ENCODE assay signal across 8 cellular contexts in the genomic region with DNA sequence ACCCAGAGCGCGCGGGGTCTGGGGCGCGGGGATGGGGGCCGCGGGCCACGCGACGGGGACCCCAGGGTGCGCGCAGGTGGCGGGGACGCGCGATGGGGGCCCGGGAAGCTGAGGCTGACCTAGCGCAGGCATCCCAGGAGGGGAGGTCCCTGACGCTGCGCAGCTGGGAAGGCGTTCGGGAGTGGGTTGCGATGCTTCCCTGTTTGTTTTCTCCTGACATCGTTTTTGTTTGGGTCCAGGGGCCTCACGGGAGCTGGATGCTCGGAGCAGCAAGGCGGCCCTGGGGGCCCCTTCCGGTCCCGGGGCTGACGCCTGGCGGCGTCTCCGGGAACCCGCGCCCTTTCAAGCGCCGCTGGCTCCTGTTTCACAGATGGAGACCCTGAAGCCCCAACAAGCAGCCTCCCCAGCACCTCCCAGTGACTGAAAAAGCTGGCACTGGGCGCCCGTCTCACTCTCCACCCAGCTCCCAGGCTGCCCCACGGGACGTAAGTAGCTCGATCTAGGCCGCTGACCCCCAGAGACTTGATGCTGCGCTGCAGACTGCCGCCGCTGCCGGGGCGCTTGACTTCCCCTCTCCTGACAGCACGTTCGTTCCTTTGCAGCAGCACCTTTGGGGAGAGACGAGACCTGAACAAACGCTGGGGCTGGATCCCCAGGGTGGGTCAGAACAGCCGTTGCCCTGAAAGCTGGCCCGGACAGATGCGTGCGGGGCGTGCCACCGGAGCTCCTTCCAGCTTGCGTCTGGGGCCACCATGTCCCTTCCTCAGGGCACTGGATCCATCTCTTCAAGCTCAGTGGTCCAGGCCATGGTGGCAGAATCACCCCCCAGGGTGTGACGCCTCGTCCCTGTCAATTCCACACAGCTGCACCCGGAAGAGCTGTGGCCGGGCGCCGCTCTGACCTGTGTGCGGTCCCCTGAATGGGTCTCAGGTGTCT. TPM values are rescaled to one million over a fixed set of nuclear protein-coding genes. Genes with fewer than 3 reads are reported as not detected.
DNase-seq lines count a peak whose midpoint lies in the region; ATAC-seq and TF ChIP-seq lines count a peak whose summit lies in the region.

No MANE protein-coding gene starts in this region.

- peak overlapping the region; percentile 88 for H3K4me2 ChIP-seq in hepatocyte

- no peaks in the 10 kb centered on the region for H4K20me1 ChIP-seq in hepatocyte (ENCODE audit: insufficient read depth, poor library complexity, severe bottlenecking)

- TF ChIP-seq CTCF in hepatocyte (IDR thresholded peaks at IDR 0.05; ENCODE audit: poor library complexity): no peak

- peak overlapping the region; percentile 44 for H3K27ac ChIP-seq in hepatocyte

- no peaks in the 10 kb centered on the region for H3K9me2 ChIP-seq in hepatocyte (replicated peaks; ENCODE audit: insufficient read depth)

- H3K4me3 ChIP-seq in hepatocyte: peak overlapping the region; percentile 93
- peak overlapping the region; percentile 67 for H3K4me3 ChIP-seq in skeletal muscle cell (ENCODE audit: low read depth, low read length)

- no peaks in the 10 kb centered on the region for H3K79me2 ChIP-seq in hepatocyte

- H3K9me3 ChIP-seq in hepatocyte (ENCODE audit: low read depth): no peaks in the 10 kb centered on the region

- WGBS in hepatocyte (ENCODE audit: low lambda C conversion rate, missing lambda C conversion rate): 21% methylated on average over 51 of the region's 66 CpGs

- peaks cover 6% of the 10 kb centered on the region for H3K4me1 ChIP-seq in hepatocyte (ENCODE audit: insufficient read depth)

- H2AFZ ChIP-seq in hepatocyte: peak overlapping the region; percentile 89

- H3K36me3 ChIP-seq in hepatocyte (replicated peaks; ENCODE audit: insufficient read depth, low read depth): no peaks in the 10 kb centered on the region

- DNase-seq in CMK (ENCODE audit: low read depth) (peak; percentile 20), SKM-1 (lab: John Stamatoyannopoulos, UW; ENCODE audit: unreplicated experiment) (peak; percentile 4), amniotic epithelial cell (ENCODE audit: low read depth) (peak; percentile 37), hepatocyte (ENCODE audit: low spot score) (peak; percentile 77), skeletal muscle cell (ENCODE audit: low read depth) (no peak), NK-92 (lab: John Stamatoyannopoulos, UW; ENCODE audit: unreplicated experiment) (no peak)

- H3K27me3 ChIP-seq in hepatocyte: no peaks in the 10 kb centered on the region

- ATAC-seq in GM19438 (IDR thresholded peaks at IDR 0.05; ENCODE audit: low read depth, unreplicated experiment) (peak; percentile 56), HG03521 (IDR thresholded peaks at IDR 0.05; ENCODE audit: unreplicated experiment) (peak; percentile 19)

RNA-seq across cellular contexts. Expression of a gene that starts 0.6 kb away (rescaled TPM):
- total RNA-seq in hepatocyte: 13.4 and 14.9 TPM in 2 replicates
- 13.3 and 13.4 TPM in 2 replicates for polyA plus RNA-seq in hepatocyte

RNA-seq across cellular contexts. Expression of a gene that starts 33.8 kb away (rescaled TPM):
- total RNA-seq in hepatocyte: 22.2 and 24.9 TPM in 2 replicates
- 27.5 and 27.7 TPM in 2 replicates for polyA plus RNA-seq in hepatocyte

RNA-seq across cellular contexts. Expression of a gene that starts 42.0 kb away (rescaled TPM):
- total RNA-seq in hepatocyte: 9.0 and 14.8 TPM in 2 replicates
- 25.7 and 29.6 TPM in 2 replicates for polyA plus RNA-seq in hepatocyte

Comparison
In these comparisons a context has a peak if more than half of its experiments do, and no peak if none do; other contexts are left out.
1. DNase-seq: peak in CMK (single experiment), SKM-1 (single experiment), amniotic epithelial cell (single experiment) and hepatocyte (single experiment); none in skeletal muscle cell (single experiment) and NK-92 (single experiment).